ENCODE assay signal across 10 cellular contexts in the genomic region with DNA sequence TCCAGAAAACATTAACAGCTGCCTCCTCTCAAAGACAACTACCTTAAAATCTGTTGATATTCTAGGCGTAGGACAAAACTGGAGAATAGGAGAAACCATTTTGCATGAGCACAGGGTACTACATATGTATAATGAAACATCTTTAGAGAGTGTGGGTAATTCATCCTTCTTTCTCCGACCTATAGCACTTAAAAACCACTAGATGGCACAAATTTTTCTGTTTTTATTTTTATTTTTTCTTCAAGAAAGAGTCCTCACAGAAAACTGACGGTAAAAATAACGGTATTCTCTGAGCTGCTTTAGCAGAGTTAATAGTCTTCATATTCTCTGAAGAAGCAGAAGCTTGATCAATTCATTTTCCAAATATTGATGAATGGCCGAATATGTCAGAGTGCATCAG. TPM values are rescaled to one million over a fixed set of nuclear protein-coding genes. Genes with fewer than 3 reads are reported as not detected.
A peak's percentile ranks its signal among the peaks of the same experiment; 100 is the strongest.
DNase-seq lines count a peak whose midpoint lies in the region; ATAC-seq and TF ChIP-seq lines count a peak whose summit lies in the region.
"Had no signal": no experiment of that assay in that cellular context is flagged by ENCODE, and none has a peak within 500 bp of the region (broad histone marks: within the 10 kb centered on the region; RNA-seq: fewer than 3 reads in every experiment).

No MANE protein-coding gene starts in this region.

- ATAC-seq in HG03469 (IDR thresholded peaks at IDR 0.05; ENCODE audit: unreplicated experiment) (peak; percentile 46), HG03280 (IDR thresholded peaks at IDR 0.05; ENCODE audit: unreplicated experiment) (no peak)
- ATAC-seq: left ventricle myocardium superior had no signal

- H3K36me3 Mint-ChIP-seq in osteocyte (ENCODE audit: unreplicated experiment): no peaks in the 10 kb centered on the region

- in situ Hi-C loops in astrocyte of the cerebellum (cut with HindIII; ENCODE audit: low sequenced_read_pairs): no loop called here

- DNase-seq in NCI-H1105 treated with DMSO at 0.1 percent for 48 hours (lab: John Stamatoyannopoulos, UW) (peak; percentile 17), NCI-H1105 (lab: John Stamatoyannopoulos, UW) (no peak), astrocyte of the cerebellum (ENCODE audit: low read depth) (no peak), osteocyte (ENCODE audit: extremely low spot score, unreplicated experiment) (no peak), NCI-H446 treated with DMSO at 0.1 percent for 48 hours (lab: John Stamatoyannopoulos, UW) (no peak), NCI-H1048 (lab: John Stamatoyannopoulos, UW) (no peak)
- DNase-seq: left ventricle myocardium superior had no signal

- no peaks in the 10 kb centered on the region for H3K9me3 Mint-ChIP-seq in osteocyte (ENCODE audit: unreplicated experiment)

- peaks cover 37% of the 10 kb centered on the region for H3K27me3 Mint-ChIP-seq in osteocyte (ENCODE audit: unreplicated experiment)

- H3K4me3 ChIP-seq in astrocyte of the cerebellum (ENCODE audit: low read depth, low read length): no peak overlapping the region
- H3K4me3 ChIP-seq: BLaER1 treated with 17β-estradiol and CSF1 and Interleukin-3, amounts not matched to agents 10 nM and 100 nM had no signal

- no peaks in the 10 kb centered on the region for H3K4me1 Mint-ChIP-seq in osteocyte (ENCODE audit: unreplicated experiment)

- no peak overlapping the region for H3K4me3 Mint-ChIP-seq in osteocyte (ENCODE audit: unreplicated experiment)

- no peak overlapping the region for H3K27ac Mint-ChIP-seq in osteocyte (ENCODE audit: unreplicated experiment)

- TF ChIP-seq CTCF in astrocyte of the cerebellum (IDR thresholded peaks at IDR 0.05; ENCODE audit: low read depth, low read length, missing control alignments) (peak; percentile 33), osteocyte (IDR thresholded peaks at IDR 0.05) (peak; percentile 52)

RNA-seq across cellular contexts. Expression of a gene that starts 14.6 kb away (rescaled TPM):
- total RNA-seq in osteocyte: not detected in 2 replicates
- total RNA-seq: left ventricle myocardium superior had no signal
